26 cellular contexts compared by ENCODE assay signal in the genomic region with DNA sequence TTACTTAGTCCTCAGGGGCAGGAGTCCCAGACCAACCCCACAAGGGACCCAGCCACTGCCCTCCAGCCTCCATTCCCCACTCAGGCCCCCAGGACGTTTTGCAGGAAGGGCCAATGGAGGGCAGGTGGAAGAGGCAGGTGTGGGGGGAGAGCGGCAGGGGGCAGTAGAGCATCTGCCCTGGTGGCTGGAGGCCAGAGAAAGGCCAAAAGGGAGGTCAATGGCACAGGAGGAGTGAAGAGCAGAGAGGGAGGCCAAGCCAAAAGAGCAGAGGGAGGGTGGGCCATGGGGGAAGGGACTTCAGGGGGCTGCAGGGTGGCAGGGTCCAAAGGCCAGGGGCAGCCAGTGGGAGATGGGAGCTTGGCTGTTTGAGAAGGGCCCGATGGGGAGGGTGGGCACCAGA. TPM values are rescaled to one million over a fixed set of nuclear protein-coding genes. Genes with fewer than 3 reads are reported as not detected.
A peak's percentile ranks its signal among the peaks of the same experiment; 100 is the strongest.
DNase-seq lines count a peak whose midpoint lies in the region; ATAC-seq, FAIRE-seq and TF ChIP-seq lines count a peak whose summit lies in the region.
"Had no signal": no experiment of that assay in that cellular context is flagged by ENCODE, and none has a peak within 500 bp of the region (broad histone marks: within the 10 kb centered on the region; RNA-seq: fewer than 3 reads in every experiment).

No MANE protein-coding gene starts in this region.

- no peaks in the 10 kb centered on the region for H3F3A ChIP-seq in Loucy (ENCODE audit: low read depth)

- FAIRE-seq in HepG2 (lab: Jason Lieb, UNC), result no peak
- no peak for FAIRE-seq in H1 (lab: Jason Lieb, UNC)
- FAIRE-seq: bronchial epithelial cell, urothelium cell line had no signal

- H3K27me3 ChIP-seq in HepG2 (ENCODE audit: control insufficient read depth in 1 of 2, insufficient read depth in 2 of 2, low read length in 2 of 2) (peaks cover 3 to 52% of the 10 kb centered on the region in 2 experiments), right lobe of liver (no peaks in the 10 kb centered on the region), Loucy (ENCODE audit: insufficient read depth, low read length, poor library complexity, severe bottlenecking) (no peaks in the 10 kb centered on the region), H1 (replicated peaks in 1 of 4; ENCODE audit: control insufficient read depth in 3 of 4, extremely low read depth in 1 of 4, insufficient read depth in 3 of 4, low read length in 3 of 4) (no peaks in the 10 kb centered on the region)
- H3K27me3 ChIP-seq: BLaER1 treated with 17β-estradiol and CSF1 and Interleukin-3, amounts not matched to agents 10 nM and 100 nM; hepatocyte had no signal

- no peak overlapping the region for H2BK15ac ChIP-seq in H1 (ENCODE audit: low read length)

- no peak overlapping the region for H4K5ac ChIP-seq in H1 (ENCODE audit: insufficient read length, low read depth, low read length)

- no peak overlapping the region for H3K4me3 Mint-ChIP-seq in activated CD8-positive, alpha-beta T cell treated with anti-CD3 and anti-CD28 coated beads, Interleukin-2, amount 10 ng/mL, durations not matched to agents 7 days and 5 days
- H3K4me3 Mint-ChIP-seq: activated CD4-positive, alpha-beta T cell treated with anti-CD3 and anti-CD28 coated beads, Interleukin-2, amount 10 ng/mL, durations not matched to agents 7 days and 5 days had no signal

- H2BK12ac ChIP-seq in H1 (ENCODE audit: low read depth, low read length), result no peak overlapping the region

- H3K4me2 ChIP-seq in HepG2 (ENCODE audit: low read depth, low read length) (no peak overlapping the region), Loucy (ENCODE audit: low read depth, low read length, poor library complexity, severe bottlenecking) (no peak overlapping the region), H1 (ENCODE audit: insufficient read depth in 1 of 2, low read depth in 2 of 2, low read length in 2 of 2) (no peak overlapping the region)
- H3K4me2 ChIP-seq: hepatocyte had no signal

- H3K36me3 ChIP-seq in HepG2 (replicated peaks in 1 of 2; ENCODE audit: control insufficient read depth in 1 of 2, insufficient read depth in 2 of 2, low read length in 2 of 2), result no peaks in the 10 kb centered on the region
- no peaks in the 10 kb centered on the region for H3K36me3 ChIP-seq in right lobe of liver
- H3K36me3 ChIP-seq in Loucy (ENCODE audit: insufficient read depth, low read length), result no peaks in the 10 kb centered on the region
- H3K36me3 ChIP-seq in H1 (ENCODE audit: control insufficient read depth in 2 of 4, insufficient read depth in 4 of 4, low read length in 3 of 4), result no peaks in the 10 kb centered on the region
- H3K36me3 ChIP-seq: lower lobe of right lung had no signal

- H2AFZ ChIP-seq in HepG2 (ENCODE audit: low read length) (no peak overlapping the region), Loucy (ENCODE audit: low read length) (no peak overlapping the region), H1 (ENCODE audit: low read length) (no peak overlapping the region)
- H2AFZ ChIP-seq: hepatocyte had no signal

- H3K4me1 ChIP-seq in HepG2 (ENCODE audit: insufficient read depth, low read length) (no peaks in the 10 kb centered on the region), right lobe of liver (no peaks in the 10 kb centered on the region), Loucy (ENCODE audit: insufficient read depth, low read length, poor library complexity, severe bottlenecking) (no peaks in the 10 kb centered on the region), H1 (replicated peaks in 1 of 4; ENCODE audit: control insufficient read depth in 3 of 4, insufficient read depth in 4 of 4, low read length in 3 of 4) (no peaks in the 10 kb centered on the region; a peak in 1 of 7 replicates)
- H3K4me1 ChIP-seq: foreskin keratinocyte had no signal

- ATAC-seq in HepG2 (peak; percentile 56), right lobe of liver (no peak)
- no peak for ATAC-seq in activated CD8-positive, alpha-beta T cell treated with anti-CD3 and anti-CD28 coated beads, Interleukin-2, amount 10 ng/mL, durations not matched to agents 7 days and 5 days
- ATAC-seq: foreskin keratinocyte, lower lobe of right lung had no signal

- TF ChIP-seq POLR2A in HepG2 (IDR thresholded peaks at IDR 0.05; ENCODE audit: insufficient read depth in 1 of 2, low read depth in 2 of 2, low read length in 2 of 2), result no peak
- no peak for TF ChIP-seq POLR2A in right lobe of liver (IDR thresholded peaks at IDR 0.05)
- no peak for TF ChIP-seq POLR2A in H1 (IDR thresholded peaks at IDR 0.05; ENCODE audit: control extremely low read depth in 1 of 2, low read depth in 2 of 2, low read length in 2 of 2)

- H3K14ac ChIP-seq in H1 (ENCODE audit: insufficient read length), result no peak overlapping the region

- peaks cover 40% of the 10 kb centered on the region for H3K4me1 Mint-ChIP-seq in activated CD8-positive, alpha-beta T cell treated with anti-CD3 and anti-CD28 coated beads, Interleukin-2, amount 10 ng/mL, durations not matched to agents 7 days and 5 days (ENCODE audit: low read depth)

- H4K91ac ChIP-seq in H1 (replicated peaks; ENCODE audit: insufficient read length, low read length), result no peak overlapping the region

- CTCF ChIA-PET in HepG2 (lab: Yijun Ruan, JAX; ENCODE audit: low intra/inter-chr PET ratio, low total read pairs) (interaction anchor here (0.9 kb wide), 1 partner anchor 45 kb away, joined by 3 read pairs; no protein-coding TSS in a partner anchor), H1 (lab: Charles Lee; ENCODE audit: partially characterized antibody) (interaction anchor here (1.4 to 7.1 kb wide), 6 partner anchors 8 to 111 kb away, joined by 3 to 49 read pairs (median 4); no protein-coding TSS in a partner anchor)
- CTCF ChIA-PET in activated CD8-positive, alpha-beta T cell treated with anti-CD3 and anti-CD28 coated beads, Interleukin-2, amount 10 ng/mL, durations not matched to agents 7 days and 5 days (lab: Charles Lee), result no interaction called here

- H2BK20ac ChIP-seq in H1 (ENCODE audit: low read length), result no peak overlapping the region

- no peaks in the 10 kb centered on the region for H3K36me3 Mint-ChIP-seq in activated CD8-positive, alpha-beta T cell treated with anti-CD3 and anti-CD28 coated beads, Interleukin-2, amount 10 ng/mL, durations not matched to agents 7 days and 5 days (ENCODE audit: low read depth)

- H3K23ac ChIP-seq in H1 (ENCODE audit: insufficient read length), result no peak overlapping the region

- H3K23me2 ChIP-seq in H1 (ENCODE audit: low read depth, low read length), result no peaks in the 10 kb centered on the region

- H3K9me2 ChIP-seq in Loucy (replicated peaks; ENCODE audit: low read depth, low read length), result no peaks in the 10 kb centered on the region

- POLR2A ChIA-PET in HepG2 (lab: Yijun Ruan, JAX), result no interaction called here
- POLR2A ChIA-PET in H1 (lab: Charles Lee; ENCODE audit: partially characterized antibody), result no interaction called here
- POLR2A ChIA-PET in activated CD8-positive, alpha-beta T cell treated with anti-CD3 and anti-CD28 coated beads, Interleukin-2, amount 10 ng/mL, durations not matched to agents 7 days and 5 days (lab: Charles Lee), result no interaction called here

- in situ Hi-C loops in HepG2 (cut with HindIII; ENCODE audit: extremely low pct_ligation_motif_present, low pct_unique_long_range_greater_than_20kb), result no loop called here

- no peaks in the 10 kb centered on the region for H3K27me3 Mint-ChIP-seq in activated CD8-positive, alpha-beta T cell treated with anti-CD3 and anti-CD28 coated beads, Interleukin-2, amount 10 ng/mL, durations not matched to agents 7 days and 5 days (ENCODE audit: low read depth)
- H3K27me3 Mint-ChIP-seq: activated CD4-positive, alpha-beta T cell treated with anti-CD3 and anti-CD28 coated beads, Interleukin-2, amount 10 ng/mL, durations not matched to agents 7 days and 5 days had no signal

- H4K8ac ChIP-seq in H1 (ENCODE audit: extremely low read depth, insufficient read depth, low read length), result peak overlapping the region; percentile 35; the same call in 1 of the 2 replicates

- TF ChIP-seq EP300 in HepG2 (IDR thresholded peaks at IDR 0.05; ENCODE audit: low read depth in 2 of 2, low read length in 2 of 2) (no peak), HepG2 (CRISPR knock-in tag; IDR thresholded peaks at IDR 0.05; ENCODE audit: borderline replicate concordance) (no peak), H1 (IDR thresholded peaks at IDR 0.05; ENCODE audit: borderline replicate concordance in 1 of 2, low read depth in 2 of 2, low read length in 2 of 2) (no peak)

- H2BK120ac ChIP-seq in H1 (replicated peaks; ENCODE audit: low read depth, low read length), result no peak overlapping the region

- H4K20me1 ChIP-seq in HepG2 (ENCODE audit: insufficient read depth, low read length), result no peaks in the 10 kb centered on the region
- H4K20me1 ChIP-seq in Loucy (ENCODE audit: insufficient read depth, low read length, poor library complexity, severe bottlenecking), result no peaks in the 10 kb centered on the region
- H4K20me1 ChIP-seq in H1 (replicated peaks in 1 of 2; ENCODE audit: control insufficient read depth in 1 of 2, insufficient read depth in 2 of 2, low read length in 2 of 2), result no peaks in the 10 kb centered on the region
- H4K20me1 ChIP-seq: BLaER1 treated with 17β-estradiol and CSF1 and Interleukin-3, amounts not matched to agents 10 nM and 100 nM had no signal

- H2AK5ac ChIP-seq in H1 (ENCODE audit: low read depth, low read length), result no peak overlapping the region

- H3K4me3 ChIP-seq in HepG2 (replicated peaks in 1 of 3; ENCODE audit: insufficient read depth in 1 of 3, low read depth in 2 of 3, low read length in 3 of 3) (no peak overlapping the region), right lobe of liver (no peak overlapping the region), Loucy (ENCODE audit: low read length, poor library complexity, severe bottlenecking) (no peak overlapping the region), H1 (ENCODE audit: extremely low read depth in 1 of 4, insufficient read depth in 2 of 4, low read depth in 3 of 4, low read length in 4 of 4) (no peak overlapping the region)
- H3K4me3 ChIP-seq: BLaER1 treated with 17β-estradiol and CSF1 and Interleukin-3, amounts not matched to agents 10 nM and 100 nM; hepatocyte; lower lobe of right lung had no signal

- H3K27ac ChIP-seq in HepG2 (ENCODE audit: extremely low read length, insufficient read depth, low read length) (no peak overlapping the region), right lobe of liver (no peak overlapping the region), H1 (ENCODE audit: low read depth, low read length) (no peak overlapping the region)
- H3K27ac ChIP-seq: epithelial cell of prostate, foreskin keratinocyte, hepatocyte, lower lobe of right lung, VCaP had no signal

- no peak overlapping the region for H3K27ac Mint-ChIP-seq in activated CD8-positive, alpha-beta T cell treated with anti-CD3 and anti-CD28 coated beads, Interleukin-2, amount 10 ng/mL, durations not matched to agents 7 days and 5 days
- H3K27ac Mint-ChIP-seq: activated CD4-positive, alpha-beta T cell treated with anti-CD3 and anti-CD28 coated beads, Interleukin-2, amount 10 ng/mL, durations not matched to agents 7 days and 5 days had no signal

- no peak overlapping the region for H3K4ac ChIP-seq in H1 (replicated peaks; ENCODE audit: insufficient read length, low read depth, low read length)

- no peaks in the 10 kb centered on the region for H3K79me2 ChIP-seq in HepG2 (ENCODE audit: insufficient read depth, low read length)
- no peaks in the 10 kb centered on the region for H3K79me2 ChIP-seq in Loucy (ENCODE audit: insufficient read depth, low read length)
- no peaks in the 10 kb centered on the region for H3K79me2 ChIP-seq in H1 (ENCODE audit: control insufficient read depth in 1 of 2, insufficient read depth in 2 of 2, low read length in 2 of 2)
- H3K79me2 ChIP-seq: hepatocyte had no signal

- no peaks in the 10 kb centered on the region; the same call in 1 of the 2 replicates for H3K9me3 ChIP-seq in HepG2 (ENCODE audit: low read length)
- no peaks in the 10 kb centered on the region for H3K9me3 ChIP-seq in right lobe of liver
- no peaks in the 10 kb centered on the region for H3K9me3 ChIP-seq in Loucy (ENCODE audit: insufficient read depth, low read depth, low read length)
- H3K9me3 ChIP-seq in H1 (ENCODE audit: insufficient read depth in 2 of 2, low read depth in 1 of 2, low read length in 1 of 2), result no peaks in the 10 kb centered on the region

- TF ChIP-seq CTCF in HepG2 (CRISPR knock-in tag; IDR thresholded peaks at IDR 0.05) (peak; percentile 75), right lobe of liver (IDR thresholded peaks at IDR 0.05) (no peak), Loucy (conservative IDR thresholded peaks at IDR 0.05; ENCODE audit: low read length) (peak; percentile 18; the same call in 1 of the 2 replicates), H1 (IDR thresholded peaks at IDR 0.05; ENCODE audit: control extremely low read depth in 1 of 3, insufficient read depth in 1 of 3, low read depth in 1 of 3, low read length in 3 of 3) (peak; percentile 19 to 31 (median 24); a peak in 3 of 4 replicates)

- no peak overlapping the region for H3K18ac ChIP-seq in H1 (ENCODE audit: extremely low read depth, low read length)

- H3K9me3 Mint-ChIP-seq in activated CD8-positive, alpha-beta T cell treated with anti-CD3 and anti-CD28 coated beads, Interleukin-2, amount 10 ng/mL, durations not matched to agents 7 days and 5 days (ENCODE audit: insufficient read depth), result peaks cover 5% of the 10 kb centered on the region
- H3K9me3 Mint-ChIP-seq: activated CD4-positive, alpha-beta T cell treated with anti-CD3 and anti-CD28 coated beads, Interleukin-2, amount 10 ng/mL, durations not matched to agents 7 days and 5 days had no signal

- H3K56ac ChIP-seq in H1 (replicated peaks; ENCODE audit: insufficient read length, low read depth, low read length), result no peak overlapping the region

- H3K9ac ChIP-seq in HepG2 (ENCODE audit: insufficient read depth, low read depth, low read length) (no peak overlapping the region), Loucy (ENCODE audit: low read depth, low read length, poor library complexity, severe bottlenecking) (no peak overlapping the region), H1 (replicated peaks in 1 of 4; ENCODE audit: extremely low read depth in 1 of 4, low read depth in 3 of 4, low read length in 3 of 4) (no peak overlapping the region)
- H3K9ac ChIP-seq: BLaER1 treated with 17β-estradiol and CSF1 and Interleukin-3, amounts not matched to agents 10 nM and 100 nM had no signal

- TF ChIP-seq RAD21 in HepG2 (CRISPR knock-in tag; IDR thresholded peaks at IDR 0.05) (0 out of 2 replicates have a peak, but pooled peaks have one; percentile 20), H1 (IDR thresholded peaks at IDR 0.05 in 1 of 2, conservative IDR thresholded peaks at IDR 0.05 in 1 of 2; ENCODE audit: low read depth in 2 of 2, low read length in 2 of 2) (peak; percentile 23 to 36; a peak in 1 of 4 replicates)

- no peak overlapping the region for H2BK5ac ChIP-seq in H1 (ENCODE audit: low read depth, low read length)

- DNase-seq in HepG2 (ENCODE audit: low spot score) (no peak), right lobe of liver (no peak), H1 (ENCODE audit: low read depth in 1 of 2, low spot score in 2 of 2) (peak in 1 of 2 experiments; percentile 34), ureter (ENCODE audit: low spot score) (peak; percentile 31), Kasumi-1 (lab: John Stamatoyannopoulos, UW) (no peak), GOT3 (lab: John Stamatoyannopoulos, UW) (no peak)
- DNase-seq in activated CD8-positive, alpha-beta T cell treated with anti-CD3 and anti-CD28 coated beads, Interleukin-2, amount 10 ng/mL, durations not matched to agents 7 days and 5 days, result no peak
- DNase-seq: activated CD4-positive, alpha-beta T cell treated with anti-CD3 and anti-CD28 coated beads, Interleukin-2, amount 10 ng/mL, durations not matched to agents 7 days and 5 days; activated gamma-delta T cell treated with Interleukin-2 at 50 U/mL for 16 hours; foreskin keratinocyte; lower lobe of right lung; NCI-H1436; NCI-H69; occipital lobe; retina; SHP77 treated with DMSO at 0.1 percent for 48 hours; stimulated activated CD4-positive, alpha-beta T cell treated with anti-CD3 and anti-CD28 coated beads, Interleukin-4, amount 100 ng/mL, for 4 hours; T-helper 1 cell had no signal

- no TSS peak for BruUV-seq in HepG2 (replicated peaks; lab: Mats Ljungman, UMichigan)

- intact Hi-C loops in HepG2 (cut with micrococcal nuclease; ENCODE audit: unreplicated experiment) (no loop called here), right lobe of liver (cut with DNase I) (no loop called here)

- no peaks in the 10 kb centered on the region for H3K79me1 ChIP-seq in H1 (ENCODE audit: low read depth, low read length)

- WGBS in HepG2 (ENCODE audit: low lambda C conversion rate), result 23% methylated on average over 3 of the region's 3 CpGs
- 39% methylated on average over 3 of the region's 3 CpGs for WGBS in right lobe of liver (ENCODE audit: insufficient coverage, low coverage, low lambda C conversion rate, missing lambda C conversion rate)
- 65% methylated on average over 2 of the region's 3 CpGs; no CpG with 5 or more reads in 1 of the 2 experiments for WGBS in H1 (ENCODE audit: extremely low coverage in 1 of 2, insufficient coverage in 1 of 2, insufficient read length in 1 of 2, insufficient replicate concordance in 2 of 2, low coverage in 1 of 2, low lambda C conversion rate in 2 of 2, missing lambda C conversion rate in 1 of 2), 2 experiments

RNA-seq across cellular contexts. Expression of a gene that starts 17.3 kb away (rescaled TPM):
- not detected in 2 replicates for total RNA-seq in HepG2 (2016; rRNA removed; fragmentation: Illumina TruSeq; extraction: Trizol)
- not detected in 2 replicates for total RNA-seq in HepG2 (2016; cell fraction: cytosol; rRNA removed; fragmentation: Illumina TruSeq; extraction: Trizol; ENCODE audit: low read depth)
- 0.04 TPM in 1 of 2 replicates, not detected in the other for total RNA-seq in HepG2 (2016; cell fraction: insoluble cytoplasmic fraction; rRNA removed; fragmentation: Illumina TruSeq; extraction: Trizol)
- total RNA-seq in HepG2 (2016; cell fraction: membrane; rRNA removed; fragmentation: Illumina TruSeq; extraction: Trizol), result not detected in 2 replicates
- not detected in 2 replicates for total RNA-seq in HepG2 (2016; cell fraction: nucleus; rRNA removed; fragmentation: Illumina TruSeq; extraction: Trizol)
- polyA plus RNA-seq in HepG2 (2011; rRNA removed), result not detected in 2 replicates
- polyA plus RNA-seq in HepG2 (2011; cell fraction: cytosol; rRNA removed), result 0.04 TPM in 1 of 2 replicates, not detected in the other
- polyA plus RNA-seq in HepG2 (2011; cell fraction: nucleus; rRNA removed), result 0.05 and 0.06 TPM in 2 replicates
- not detected in 2 replicates for polyA plus RNA-seq in HepG2 (2012)
- not detected in 2 replicates for polyA plus RNA-seq in HepG2 (2016; cell fraction: cytosol; fragmentation: Illumina TruSeq; extraction: Trizol; ENCODE audit: low read depth)
- polyA plus RNA-seq in HepG2 (2016; cell fraction: insoluble cytoplasmic fraction; fragmentation: Illumina TruSeq; extraction: Trizol; ENCODE audit: low read depth), result not detected in 2 replicates
- polyA plus RNA-seq in HepG2 (2016; cell fraction: membrane; fragmentation: Illumina TruSeq; extraction: Trizol; ENCODE audit: low read depth), result not detected in 2 replicates
- polyA plus RNA-seq in HepG2 (2016; cell fraction: nucleus; fragmentation: Illumina TruSeq; extraction: Trizol; ENCODE audit: insufficient read depth, low read depth), result 0.18 TPM in 1 of 2 replicates, not detected in the other
- 0.09 and 0.14 TPM in 2 replicates for polyA minus RNA-seq in HepG2 (2011; rRNA and poly(A)+ RNA removed; ENCODE audit: low replicate concordance)
- polyA minus RNA-seq in HepG2 (2011; cell fraction: cytosol; rRNA and poly(A)+ RNA removed), result not detected in 2 replicates
- not detected in 2 replicates for polyA minus RNA-seq in HepG2 (2011; cell fraction: nucleus; rRNA and poly(A)+ RNA removed)
- total RNA-seq in right lobe of liver, result under 1 TPM in 3 of 6 experiments, not detected in 3; 0.06 to 0.12 (median 0.07) TPM
- not detected in 2 replicates for total RNA-seq in H1 (2021; fragmentation: NEBNext Ultra II Directional; extraction: Animal tissue kit (Norgen Biotek cat#: 25700))
- polyA plus RNA-seq in H1 (2011; rRNA removed), result not detected in 2 replicates
- not detected for polyA plus RNA-seq in H1 (2011; cell fraction: cytosol; rRNA removed)
- not detected for polyA plus RNA-seq in H1 (2011; cell fraction: nucleus; rRNA removed)
- not detected in 4 replicates for polyA plus RNA-seq in H1 (2012, experiment 1 of 2)
- polyA plus RNA-seq in H1 (2012, experiment 2 of 2), result not detected
- polyA plus RNA-seq in H1 (2013, experiment 1 of 2), result not detected
- polyA plus RNA-seq in H1 (2013, experiment 2 of 2), result not detected
- polyA minus RNA-seq in H1 (2011; rRNA and poly(A)+ RNA removed), result not detected in 2 replicates
- polyA minus RNA-seq in H1 (2011; cell fraction: cytosol; rRNA and poly(A)+ RNA removed), result not detected
- not detected for polyA minus RNA-seq in H1 (2011; cell fraction: nucleus; rRNA and poly(A)+ RNA removed)
- 0.39 TPM for total RNA-seq in ureter
- 10 to 100 TPM; 12.3 to 12.5 TPM for total RNA-seq in activated CD8-positive, alpha-beta T cell treated with anti-CD3 and anti-CD28 coated beads, Interleukin-2, amount 10 ng/mL, durations not matched to agents 7 days and 5 days
- total RNA-seq: bronchial epithelial cell, foreskin keratinocyte, M059J, occipital lobe had no signal
- polyA plus RNA-seq: foreskin keratinocyte, hepatocyte had no signal

RNA-seq across cellular contexts. Expression of a gene that starts 53.5 kb away (rescaled TPM):
- total RNA-seq in HepG2 (2016; rRNA removed; fragmentation: Illumina TruSeq; extraction: Trizol) (not detected in 2 replicates), right lobe of liver (not detected), ureter (not detected)
- not detected in 2 replicates for total RNA-seq in HepG2 (2016; cell fraction: cytosol; rRNA removed; fragmentation: Illumina TruSeq; extraction: Trizol; ENCODE audit: low read depth)
- total RNA-seq in HepG2 (2016; cell fraction: insoluble cytoplasmic fraction; rRNA removed; fragmentation: Illumina TruSeq; extraction: Trizol), result not detected in 2 replicates
- not detected in 2 replicates for total RNA-seq in HepG2 (2016; cell fraction: membrane; rRNA removed; fragmentation: Illumina TruSeq; extraction: Trizol)
- not detected in 2 replicates for total RNA-seq in HepG2 (2016; cell fraction: nucleus; rRNA removed; fragmentation: Illumina TruSeq; extraction: Trizol)
- polyA plus RNA-seq in HepG2 (2011; rRNA removed) (not detected in 2 replicates), H1 (2011; rRNA removed) (not detected in 2 replicates)
- polyA plus RNA-seq in HepG2 (2011; cell fraction: cytosol; rRNA removed), result not detected in 2 replicates
- polyA plus RNA-seq in HepG2 (2011; cell fraction: nucleus; rRNA removed), result not detected in 2 replicates
- polyA plus RNA-seq in HepG2 (2012), result not detected in 2 replicates
- polyA plus RNA-seq in HepG2 (2016; cell fraction: cytosol; fragmentation: Illumina TruSeq; extraction: Trizol; ENCODE audit: low read depth), result not detected in 2 replicates
- not detected in 2 replicates for polyA plus RNA-seq in HepG2 (2016; cell fraction: insoluble cytoplasmic fraction; fragmentation: Illumina TruSeq; extraction: Trizol; ENCODE audit: low read depth)
- not detected in 2 replicates for polyA plus RNA-seq in HepG2 (2016; cell fraction: membrane; fragmentation: Illumina TruSeq; extraction: Trizol; ENCODE audit: low read depth)
- not detected in 2 replicates for polyA plus RNA-seq in HepG2 (2016; cell fraction: nucleus; fragmentation: Illumina TruSeq; extraction: Trizol; ENCODE audit: insufficient read depth, low read depth)
- polyA minus RNA-seq in HepG2 (2011; rRNA and poly(A)+ RNA removed; ENCODE audit: low replicate concordance), result not detected in 2 replicates
- not detected in 2 replicates for polyA minus RNA-seq in HepG2 (2011; cell fraction: cytosol; rRNA and poly(A)+ RNA removed)
- not detected in 2 replicates for polyA minus RNA-seq in HepG2 (2011; cell fraction: nucleus; rRNA and poly(A)+ RNA removed)
- not detected in 2 replicates for total RNA-seq in H1 (2021; fragmentation: NEBNext Ultra II Directional; extraction: Animal tissue kit (Norgen Biotek cat#: 25700))
- not detected for polyA plus RNA-seq in H1 (2011; cell fraction: cytosol; rRNA removed)
- polyA plus RNA-seq in H1 (2011; cell fraction: nucleus; rRNA removed), result not detected
- polyA plus RNA-seq in H1 (2012, experiment 1 of 2), result not detected in 4 replicates
- not detected for polyA plus RNA-seq in H1 (2012, experiment 2 of 2)
- polyA plus RNA-seq in H1 (2013, experiment 1 of 2), result not detected
- not detected for polyA plus RNA-seq in H1 (2013, experiment 2 of 2)
- polyA minus RNA-seq in H1 (2011; rRNA and poly(A)+ RNA removed), result not detected in 2 replicates
- not detected for polyA minus RNA-seq in H1 (2011; cell fraction: cytosol; rRNA and poly(A)+ RNA removed)
- not detected for polyA minus RNA-seq in H1 (2011; cell fraction: nucleus; rRNA and poly(A)+ RNA removed)
- total RNA-seq in activated CD8-positive, alpha-beta T cell treated with anti-CD3 and anti-CD28 coated beads, Interleukin-2, amount 10 ng/mL, durations not matched to agents 7 days and 5 days, result under 1 TPM in 1 of 2 experiments, not detected in 1; 0.29 TPM
- total RNA-seq: bronchial epithelial cell, foreskin keratinocyte, hepatocyte, lower lobe of right lung, M059J, occipital lobe had no signal
- polyA plus RNA-seq: foreskin keratinocyte, hepatocyte had no signal

Comparison
In these comparisons a context has a peak if more than half of its experiments do, and no peak if none do; other contexts are left out.
1. CTCF ChIP-seq: peak in HepG2 (single experiment), Loucy (single experiment) and H1 (3 of 3); none in right lobe of liver (0 of 4).